ENCODE assay signal across 1 cellular context in genomic region chr5:109703165-109703564, GRCh38.
TF ChIP-seq lines count a peak whose summit lies in the region.

No MANE protein-coding gene starts in this region.

TF ChIP-seq in K562, 482 proteins besides CTCF, POLR2A, EP300 and RAD21 (continued from another document):
- TF ChIP-seq USF1 (CRISPR knock-in tag; IDR thresholded peaks at IDR 0.05) (no peak), FOXJ3 (CRISPR knock-in tag; IDR thresholded peaks at IDR 0.05) (no peak)
